Comparison of ENCODE assay signal across 1 cellular context in the genomic region with DNA sequence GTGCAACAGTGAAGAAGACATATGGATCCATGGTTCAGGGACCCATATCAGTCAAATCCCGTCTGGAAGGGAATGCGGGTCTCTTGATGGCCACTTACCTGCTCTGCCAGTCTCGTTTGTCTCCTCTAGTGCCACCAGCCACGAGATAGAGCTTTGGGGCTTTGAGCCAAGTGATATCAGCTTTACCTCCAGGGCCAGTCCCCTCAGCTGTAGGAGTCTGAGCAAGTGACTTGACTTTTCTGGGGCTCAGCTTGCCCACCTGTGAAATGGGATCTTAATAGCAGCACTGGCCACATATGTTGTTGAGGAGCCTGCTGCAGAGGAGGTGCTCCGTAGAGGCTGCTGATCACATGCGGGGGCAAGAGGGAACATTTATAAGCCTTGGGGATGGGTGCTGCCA.
A peak's percentile ranks its signal among the peaks of the same experiment; 100 is the strongest.
TF ChIP-seq lines count a peak whose summit lies in the region.

No MANE protein-coding gene starts in this region.

TF ChIP-seq in K562, 482 proteins besides CTCF, POLR2A, EP300 and RAD21:
- peak; percentile 33 for TF ChIP-seq CHD4 (IDR thresholded peaks at IDR 0.05; ENCODE audit: insufficient read depth, insufficient replicate concordance, low read depth, low read length, poor library complexity, severe bottlenecking)
- peak; percentile 57 for TF ChIP-seq RBM25 (IDR thresholded peaks at IDR 0.05; ENCODE audit: low read depth, low read length, severe bottlenecking)
- TF ChIP-seq BCOR (IDR thresholded peaks at IDR 0.05) = peak; percentile 66; the same call in 1 of the 2 replicates
- TF ChIP-seq FOXA3 (CRISPR knock-in tag; conservative IDR thresholded peaks at IDR 0.05 in 1 of 2, IDR thresholded peaks at IDR 0.05 in 1 of 2) = no peak
- TF ChIP-seq POU5F1 (IDR thresholded peaks at IDR 0.05; ENCODE audit: borderline replicate concordance, low read depth, low read length, partially characterized antibody) = no peak
- 0 out of 2 replicates have a peak, but pooled peaks have one; percentile 19 for TF ChIP-seq ADNP (tag; IDR thresholded peaks at IDR 0.05)
- TF ChIP-seq KDM1A (IDR thresholded peaks at IDR 0.05) = peak in 1 of 2 experiments; percentile 39; a peak in 2 of 4 replicates
